Comparison of ENCODE assay signal across 8 cellular contexts in the genomic region with DNA sequence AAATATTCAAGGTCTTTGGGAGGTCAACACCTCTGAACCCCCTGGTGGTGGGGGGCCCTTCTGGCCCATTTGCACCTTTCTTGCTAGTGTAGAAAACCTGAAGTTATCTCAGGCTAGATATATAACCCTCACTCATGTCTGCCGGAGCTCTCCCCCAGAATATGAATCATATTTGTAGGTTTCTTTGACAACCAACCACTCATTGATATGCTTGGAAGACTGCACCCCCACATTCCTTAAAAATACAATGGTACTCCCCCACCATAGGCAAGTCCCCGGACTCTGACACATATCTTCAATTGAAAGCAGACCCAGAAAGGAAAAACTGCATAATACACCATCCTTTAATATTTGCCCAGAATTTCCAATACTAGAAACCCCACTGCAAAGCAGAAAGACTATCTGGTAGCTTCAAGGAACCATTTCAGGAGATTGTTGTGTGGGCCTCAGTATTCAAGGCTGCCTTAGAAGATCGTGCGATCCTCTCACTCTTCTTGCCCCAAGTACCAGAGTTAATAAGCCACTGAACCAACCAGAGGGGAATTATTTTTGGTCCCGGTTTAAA. TPM values are rescaled to one million over a fixed set of nuclear protein-coding genes. Genes with fewer than 3 reads are reported as not detected.
DNase-seq lines count a peak whose midpoint lies in the region; ATAC-seq lines count a peak whose summit lies in the region.

No MANE protein-coding gene starts in this region.

- H3K4me3 ChIP-seq in ACC112 (ENCODE audit: low read depth, low read length), result peak overlapping the region; percentile 98

- DNase-seq in kidney tubule cell (ENCODE audit: low spot score), result peak; percentile 34
- DNase-seq in superior temporal gyrus (ENCODE audit: extremely low spot score), result peak; percentile 22
- no peak for DNase-seq in NOMO-1 treated with dmso at 0.1 percent for 144 hours (lab: John Stamatoyannopoulos, UW; ENCODE audit: unreplicated experiment)
- no peak for DNase-seq in Kasumi-1 (lab: John Stamatoyannopoulos, UW)

- WGBS in adipose tissue, 3 donors, result 24 to 25% (median 24%) methylated on average over 5 of the region's 5 CpGs

- H3K27me3 ChIP-seq in ACC112 (ENCODE audit: insufficient read depth, low read length), result no peaks in the 10 kb centered on the region

- H2AFZ ChIP-seq in ACC112 (ENCODE audit: low read length, unreplicated experiment), result peak overlapping the region; percentile 55

- H3K27ac ChIP-seq in ACC112 (ENCODE audit: low read depth, low read length), result peak overlapping the region; percentile 95
- peak overlapping the region; percentile 83 for H3K27ac ChIP-seq in adipose tissue (ENCODE audit: low read depth, low read length)

- ATAC-seq in GM19438 (IDR thresholded peaks at IDR 0.05; ENCODE audit: low read depth, unreplicated experiment), result peak; percentile 6
- ATAC-seq in HG03565 (IDR thresholded peaks at IDR 0.05; ENCODE audit: unreplicated experiment), result peak; percentile 1

- peaks cover 14% of the 10 kb centered on the region for H3K4me1 ChIP-seq in ACC112 (ENCODE audit: control insufficient read depth, insufficient read depth, low read length, unreplicated experiment)

- peaks cover 58% of the 10 kb centered on the region for H3K79me2 ChIP-seq in ACC112 (ENCODE audit: control insufficient read depth, insufficient read depth, low read length, unreplicated experiment)

- H3K36me3 ChIP-seq in ACC112 (ENCODE audit: insufficient read depth, low read length), result peaks cover 8% of the 10 kb centered on the region; the same call in 1 of the 2 replicates

RNA-seq across cellular contexts. Expression of a gene that starts 1.0 kb away (rescaled TPM):
- 100 to 1,000 TPM in 1 of 3 donors, 10 to 100 TPM in 2; 49.6 to 166 (median 51.7) TPM for polyA plus RNA-seq in adipose tissue

RNA-seq across cellular contexts. Expression of a gene that starts 3.4 kb away (rescaled TPM):
- polyA plus RNA-seq in adipose tissue, result 1 to 10 TPM in 2 of 3 donors, under 1 TPM in 1; 0.44 to 1.7 (median 1.5) TPM

RNA-seq across cellular contexts. Expression of a gene that starts 41.3 kb away (rescaled TPM):
- 10 to 100 TPM; 21.5 to 37.0 (median 22.4) TPM for polyA plus RNA-seq in adipose tissue

Comparison
In these comparisons a context has a peak if more than half of its experiments do, and no peak if none do; other contexts are left out.
1. DNase-seq: peak in kidney tubule cell (single experiment) and superior temporal gyrus (single experiment); none in NOMO-1 treated with dmso at 0.1 percent for 144 hours (single experiment) and Kasumi-1 (0 of 2).